ENCODE assay signal across 31 cellular contexts in the genomic region with DNA sequence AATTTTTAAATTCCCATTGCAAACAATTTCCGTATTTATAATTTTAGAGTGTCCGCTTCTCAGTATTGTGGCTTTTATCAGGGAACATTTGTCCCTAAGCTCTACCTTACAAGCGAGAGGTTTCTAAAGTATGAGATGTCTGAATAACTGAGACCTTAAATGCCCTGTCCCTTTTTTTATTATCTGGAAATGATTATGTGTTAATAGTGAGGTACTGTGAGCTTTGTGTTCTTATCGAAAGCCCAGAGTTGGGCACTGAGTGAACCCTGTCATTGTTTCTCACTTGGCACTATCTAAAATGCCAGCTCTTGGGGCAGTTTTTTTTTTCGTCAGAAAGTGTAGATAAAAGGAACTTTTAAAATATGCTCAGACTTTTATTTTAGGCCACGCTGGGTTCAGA. TPM values are rescaled to one million over a fixed set of nuclear protein-coding genes. Genes with fewer than 3 reads are reported as not detected.
"Had no signal": no experiment of that assay in that cellular context is flagged by ENCODE, and none has a peak within 500 bp of the region (broad histone marks: within the 10 kb centered on the region; RNA-seq: fewer than 3 reads in every experiment).

No MANE protein-coding gene starts in this region.

- H3K4me3 ChIP-seq: esophagus squamous epithelium, gastroesophageal sphincter had no signal

- FAIRE-seq: astrocyte, bronchial epithelial cell, colon, endothelial cell of umbilical vein had no signal

- H3K27me3 ChIP-seq: brain microvascular endothelial cell, esophagus squamous epithelium, gastroesophageal sphincter had no signal

- H3K27ac ChIP-seq: brain microvascular endothelial cell, epithelial cell of prostate, esophagus squamous epithelium, gastroesophageal sphincter had no signal

- H3K9me3 ChIP-seq: esophagus squamous epithelium, gastroesophageal sphincter had no signal

- DNase-seq: activated CD4-positive, alpha-beta memory T cell treated with anti-CD3 and anti-CD28 coated beads for 36 hours; activated CD4-positive, alpha-beta T cell treated with anti-CD3 and anti-CD28 coated beads for 36 hours; activated CD4-positive, alpha-beta T cell treated with anti-CD3 and anti-CD28 coated beads, Interleukin-2, amount 10 ng/mL, durations not matched to agents 24 days and 14 days; activated CD4-positive, CD25-positive, alpha-beta regulatory T cell; activated CD4-positive, CD25-positive, alpha-beta regulatory T cell treated with anti-CD3 and anti-CD28 coated beads, Interleukin-2, amount 50 U/mL, for 72 hours; activated CD8-positive, alpha-beta memory T cell treated with anti-CD3 and anti-CD28 coated beads, Interleukin-2, amount 50 U/mL, for 48 hours; activated gamma-delta T cell; activated naive CD4-positive, alpha-beta T cell treated with anti-CD3 and anti-CD28 coated beads, Interleukin-2, amount 50 U/mL, for 16 hours; activated naive CD4-positive, alpha-beta T cell treated with Interleukin-2 at 50 U/mL for 16 hours; activated T-cell treated with anti-CD3 and anti-CD28 coated beads for 4 hours; activated T-cell treated with anti-CD3 and anti-CD28 coated beads, Interleukin-2, amount 50 U/mL, for 24 hours; activated T-cell treated with anti-CD3 and anti-CD28 coated beads, Interleukin-2, amount 50 U/mL, for 72 hours; amniotic stem cell; anterior cingulate cortex; brain microvascular endothelial cell; caudate nucleus; cortex of kidney; dermis blood vessel endothelial cell; effector CD4-positive, alpha-beta T cell; effector memory CD8-positive, alpha-beta T cell; esophagus squamous epithelium; foreskin melanocyte; T-helper 2 cell had no signal

- H3K27me3 Mint-ChIP-seq: activated CD4-positive, alpha-beta memory T cell treated with anti-CD3 and anti-CD28 coated beads for 36 hours; activated CD4-positive, alpha-beta T cell treated with anti-CD3 and anti-CD28 coated beads for 36 hours; activated naive CD8-positive, alpha-beta T cell had no signal

- H3K9me3 Mint-ChIP-seq: activated CD4-positive, alpha-beta memory T cell treated with anti-CD3 and anti-CD28 coated beads for 36 hours; activated CD4-positive, alpha-beta T cell treated with anti-CD3 and anti-CD28 coated beads, Interleukin-2, amount 10 ng/mL, durations not matched to agents 24 days and 14 days; activated T-cell treated with anti-CD3 and anti-CD28 coated beads, Interleukin-2, amount 50 U/mL, for 24 hours; activated T-cell treated with anti-CD3 and anti-CD28 coated beads, Interleukin-2, amount 50 U/mL, for 72 hours; effector memory CD8-positive, alpha-beta T cell had no signal

- H3K4me3 Mint-ChIP-seq: activated CD4-positive, alpha-beta memory T cell treated with anti-CD3 and anti-CD28 coated beads for 36 hours; activated CD4-positive, alpha-beta T cell treated with anti-CD3 and anti-CD28 coated beads for 36 hours; activated CD4-positive, alpha-beta T cell treated with anti-CD3 and anti-CD28 coated beads, Interleukin-2, amount 10 ng/mL, durations not matched to agents 24 days and 14 days; activated CD8-positive, alpha-beta T cell treated with anti-CD3 and anti-CD28 coated beads, Interleukin-2, amount 10 ng/mL, durations not matched to agents 7 days and 5 days; activated naive CD8-positive, alpha-beta T cell; activated T-cell treated with anti-CD3 and anti-CD28 coated beads, Interleukin-2, amount 50 U/mL, for 24 hours; activated T-cell treated with anti-CD3 and anti-CD28 coated beads, Interleukin-2, amount 50 U/mL, for 72 hours; effector memory CD8-positive, alpha-beta T cell had no signal

- H3K27ac Mint-ChIP-seq: activated CD4-positive, alpha-beta memory T cell treated with anti-CD3 and anti-CD28 coated beads for 36 hours; activated CD4-positive, alpha-beta T cell treated with anti-CD3 and anti-CD28 coated beads for 36 hours; activated CD4-positive, alpha-beta T cell treated with anti-CD3 and anti-CD28 coated beads, Interleukin-2, amount 10 ng/mL, durations not matched to agents 24 days and 14 days; activated CD8-positive, alpha-beta T cell treated with anti-CD3 and anti-CD28 coated beads, Interleukin-2, amount 10 ng/mL, durations not matched to agents 7 days and 5 days; activated naive CD8-positive, alpha-beta T cell; activated T-cell treated with anti-CD3 and anti-CD28 coated beads, Interleukin-2, amount 50 U/mL, for 24 hours; activated T-cell treated with anti-CD3 and anti-CD28 coated beads, Interleukin-2, amount 50 U/mL, for 72 hours; effector memory CD8-positive, alpha-beta T cell had no signal

- ATAC-seq: activated CD4-positive, alpha-beta T cell treated with anti-CD3 and anti-CD28 coated beads for 36 hours; activated CD8-positive, alpha-beta T cell treated with anti-CD3 and anti-CD28 coated beads, Interleukin-2, amount 10 ng/mL, durations not matched to agents 7 days and 5 days; activated T-cell treated with anti-CD3 and anti-CD28 coated beads, Interleukin-2, amount 50 U/mL, for 72 hours; effector memory CD8-positive, alpha-beta T cell; gastroesophageal sphincter had no signal

RNA-seq across cellular contexts. Expression of a gene that starts 9.5 kb away (rescaled TPM):
- total RNA-seq: activated CD8-positive, alpha-beta T cell treated with anti-CD3 and anti-CD28 coated beads, Interleukin-2, amount 10 ng/mL, durations not matched to agents 7 days and 5 days had no signal
